In the genomic region with DNA sequence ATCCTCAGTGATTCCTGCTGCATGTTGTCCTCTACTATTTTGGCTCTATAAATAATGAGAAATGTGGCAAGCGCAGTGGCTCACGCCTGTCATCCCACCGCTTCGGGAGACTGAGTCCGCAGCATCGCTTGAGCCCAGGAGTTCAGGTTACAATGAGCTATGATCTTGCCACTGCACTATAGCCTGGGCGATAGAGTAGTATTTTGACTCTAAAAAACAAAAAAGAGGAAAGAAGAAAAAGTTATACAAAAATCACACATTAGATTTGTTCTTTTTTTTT, we compare ENCODE assay signal across 8 cellular contexts. TPM values are rescaled to one million over a fixed set of nuclear protein-coding genes. Genes with fewer than 3 reads are reported as not detected.
DNase-seq lines count a peak whose midpoint lies in the region; ATAC-seq and TF ChIP-seq lines count a peak whose summit lies in the region.

No MANE protein-coding gene starts in this region.

- peak overlapping the region; percentile 62 to 93 (median 86) for H3K27ac ChIP-seq in heart right ventricle
- peak overlapping the region; percentile 73 to 76 for H3K27ac ChIP-seq in uterus

- H3K4me1 ChIP-seq in heart right ventricle (peaks cover 0 to 44% (median 40%) of the 10 kb centered on the region in 9 donors), uterus (peaks cover 0 to 4% of the 10 kb centered on the region in 2 donors)

- H3K36me3 ChIP-seq in heart right ventricle: peaks cover 0 to 21% (median 0%) of the 10 kb centered on the region in 9 donors
- H3K36me3 ChIP-seq in uterus: no peaks in the 10 kb centered on the region

- WGBS in heart right ventricle, 2 donors: 79 to 83% methylated on average over 7 of the region's 7 CpGs

- peak overlapping the region; percentile 38 to 98 (median 89) for H3K4me3 ChIP-seq in heart right ventricle
- peak overlapping the region; percentile 73 to 80 for H3K4me3 ChIP-seq in uterus

- H3K36me3 Mint-ChIP-seq in brain (peaks cover 5% of the 10 kb centered on the region), mesothelial cell of epicardium (no peaks in the 10 kb centered on the region)

- H3K27me3 ChIP-seq in heart right ventricle (no peaks in the 10 kb centered on the region), uterus (no peaks in the 10 kb centered on the region)

- intact Hi-C loops in heart right ventricle (cut with DNase I) (loop anchor here in 1 of 10 donors (5.0 kb wide), 1 partner anchor 36 kb away; no protein-coding TSS in a partner anchor), Right ventricle myocardium inferior (cut with DNase I) (no loop called here), uterus (cut with DNase I; ENCODE audit: low total_unique reads) (no loop called here)

- ATAC-seq in heart right ventricle (no peak), Right ventricle myocardium inferior (no peak), GM21367 (IDR thresholded peaks at IDR 0.05; ENCODE audit: unreplicated experiment) (no peak)

- H3K27ac Mint-ChIP-seq in brain (peak overlapping the region; percentile 5 to 98 (median 94)), mesothelial cell of epicardium (peak overlapping the region; percentile 94)

- no peaks in the 10 kb centered on the region for H3K9me3 ChIP-seq in heart right ventricle
- H3K9me3 ChIP-seq in uterus: no peaks in the 10 kb centered on the region

- H3K9me3 Mint-ChIP-seq in brain (peaks cover 0 to 4% (median 3%) of the 10 kb centered on the region in 5 experiments), mesothelial cell of epicardium (peaks cover 8% of the 10 kb centered on the region)

- TF ChIP-seq CTCF in heart right ventricle (IDR thresholded peaks at IDR 0.05): no peak
- TF ChIP-seq CTCF in brain (conservative IDR thresholded peaks at IDR 0.05): no peak
- TF ChIP-seq CTCF in mesothelial cell of epicardium (IDR thresholded peaks at IDR 0.05; ENCODE audit: unreplicated experiment): no peak
- TF ChIP-seq CTCF in uterus (IDR thresholded peaks at IDR 0.05): no peak

- no peak for TF ChIP-seq POLR2A in uterus (IDR thresholded peaks at IDR 0.05)

- H3K27me3 Mint-ChIP-seq in brain (peaks cover 11% of the 10 kb centered on the region), mesothelial cell of epicardium (ENCODE audit: low read depth) (no peaks in the 10 kb centered on the region)

- H3K4me3 Mint-ChIP-seq in brain (peak overlapping the region; percentile 56 to 97 (median 92)), mesothelial cell of epicardium (peak overlapping the region; percentile 97)

- H3K4me1 Mint-ChIP-seq in brain (peaks cover 46% of the 10 kb centered on the region), mesothelial cell of epicardium (peaks cover 16% of the 10 kb centered on the region)

- DNase-seq in heart right ventricle: no peak
- DNase-seq in Right ventricle myocardium inferior (ENCODE audit: missing footprints): no peak
- DNase-seq in mesothelial cell of epicardium (ENCODE audit: low spot score in 2 of 2, unreplicated experiment in 2 of 2): no peak
- no peak for DNase-seq in uterus
- no peak for DNase-seq in stimulated activated CD4-positive, alpha-beta T cell treated with anti-CD3 and anti-CD28 coated beads, Interleukin-4, amount 100 ng/mL, for 4 hours
- no peak for DNase-seq in hepatic stellate cell (ENCODE audit: low spot score)

RNA-seq across cellular contexts. Expression of a gene that starts 0.8 kb away (rescaled TPM):
- total RNA-seq in heart right ventricle: 10 to 100 TPM; 15.4 to 26.0 (median 20.1) TPM
- 10 to 100 TPM in 1 of 2 donors, 1 to 10 TPM in 1; 7.0 to 15.8 TPM for polyA plus RNA-seq in heart right ventricle
- 16.3 TPM for total RNA-seq in Right ventricle myocardium inferior
- 30.4 TPM for polyA plus RNA-seq in brain (ENCODE audit: insufficient read depth, low read depth, low replicate concordance)
- 15.4 to 18.7 TPM (median 18.4 TPM) in 3 replicates for total RNA-seq in mesothelial cell of epicardium
- total RNA-seq in uterus: 10 to 100 TPM in 2 of 4 donors, 1 to 10 TPM in 2; 5.9 to 26.9 (median 11.1) TPM

RNA-seq across cellular contexts. Expression of a gene that starts 19.7 kb away (rescaled TPM):
- 10 to 100 TPM; 55.9 to 87.3 (median 66.4) TPM for total RNA-seq in heart right ventricle
- 100 to 1,000 TPM in 1 of 2 donors, 10 to 100 TPM in 1; 92.0 to 122 TPM for polyA plus RNA-seq in heart right ventricle
- total RNA-seq in Right ventricle myocardium inferior: 68.6 TPM
- polyA plus RNA-seq in brain (ENCODE audit: insufficient read depth, low read depth, low replicate concordance): 108 TPM
- total RNA-seq in mesothelial cell of epicardium: 73.4 to 74.8 TPM (median 74.6 TPM) in 3 replicates
- total RNA-seq in uterus: 10 to 100 TPM; 45.2 to 61.3 (median 46.0) TPM

RNA-seq across cellular contexts. Expression of a gene that starts 39.8 kb away (rescaled TPM):
- 1 to 10 TPM in 9 of 10 donors, under 1 TPM in 1; 0.98 to 6.8 (median 1.8) TPM for total RNA-seq in heart right ventricle
- 1 to 10 TPM; 1.1 to 2.0 TPM for polyA plus RNA-seq in heart right ventricle
- 2.2 TPM for total RNA-seq in Right ventricle myocardium inferior
- 6.6 TPM for polyA plus RNA-seq in brain (ENCODE audit: insufficient read depth, low read depth, low replicate concordance)
- 18.7 to 21.0 TPM (median 19.8 TPM) in 3 replicates for total RNA-seq in mesothelial cell of epicardium
- 1 to 10 TPM in 3 of 4 donors, not detected in 1; 3.1 to 8.2 (median 4.1) TPM for total RNA-seq in uterus

RNA-seq across cellular contexts. Expression of a gene that starts 48.8 kb away (rescaled TPM):
- total RNA-seq in heart right ventricle (under 1 TPM in 7 of 10 donors, not detected in 3; 0.30 to 0.85 (median 0.52) TPM), Right ventricle myocardium inferior (0.32 TPM), mesothelial cell of epicardium (5.8 to 7.3 TPM (median 6.8 TPM) in 3 replicates), uterus (1 to 10 TPM in 1 of 4 donors, under 1 TPM in 2, not detected in 1; 0.29 to 4.2 (median 0.90) TPM)
- polyA plus RNA-seq in heart right ventricle (1 to 10 TPM in 1 of 2 donors, under 1 TPM in 1; 0.39 to 1.3 TPM), brain (ENCODE audit: insufficient read depth, low read depth, low replicate concordance) (2.9 TPM)

RNA-seq across cellular contexts. Expression of a gene that starts 54.7 kb away (rescaled TPM):
- total RNA-seq in heart right ventricle (1 to 10 TPM in 2 of 10 donors, under 1 TPM in 8; 0.44 to 1.2 (median 0.77) TPM), Right ventricle myocardium inferior (0.54 TPM), mesothelial cell of epicardium (30.1 to 32.0 TPM (median 30.7 TPM) in 3 replicates), uterus (1 to 10 TPM in 2 of 4 donors, under 1 TPM in 1, not detected in 1; 0.51 to 1.2 (median 1.1) TPM)
- polyA plus RNA-seq in heart right ventricle (1 to 10 TPM in 1 of 2 donors, under 1 TPM in 1; 0.39 to 1.5 TPM), brain (ENCODE audit: insufficient read depth, low read depth, low replicate concordance) (319 TPM)
